8 cellular contexts compared by ENCODE assay signal in the genomic region with DNA sequence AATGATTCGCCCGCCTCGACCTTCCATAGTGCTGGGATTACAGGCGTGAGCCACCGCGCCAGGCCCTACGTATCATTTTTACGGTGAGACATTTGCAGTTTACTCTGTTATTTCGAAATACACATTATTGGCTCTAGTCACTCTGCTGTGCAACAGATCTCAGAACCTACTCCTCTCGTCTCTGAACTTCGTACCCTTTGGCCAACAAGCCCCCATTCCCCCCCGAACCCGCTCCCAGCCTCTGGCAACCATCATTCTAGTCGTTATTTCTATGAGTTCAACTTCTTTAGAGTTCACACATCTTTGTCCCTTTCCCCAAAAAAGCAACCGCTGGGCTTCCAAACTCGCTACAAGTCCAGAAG. TPM values are rescaled to one million over a fixed set of nuclear protein-coding genes. Genes with fewer than 3 reads are reported as not detected.
DNase-seq lines count a peak whose midpoint lies in the region; ATAC-seq, FAIRE-seq and TF ChIP-seq lines count a peak whose summit lies in the region.

No MANE protein-coding gene starts in this region.

- POLR2A ChIA-PET in H1 (lab: Charles Lee; ENCODE audit: partially characterized antibody) = interaction anchor here (1.0 to 3.7 kb wide), 6 partner anchors 15 to 101 kb away, joined by 3 to 27 read pairs (median 4); partner anchors contain the start of gene DNAJC25

- no peak for TF ChIP-seq EP300 in H1 (IDR thresholded peaks at IDR 0.05; ENCODE audit: borderline replicate concordance in 1 of 2, low read depth in 2 of 2, low read length in 2 of 2)

- peak; percentile 59 for DNase-seq in AG10803 (ENCODE audit: low read depth)
- DNase-seq in SK-MEL-5 (ENCODE audit: low read depth, low spot score) = peak; percentile 5
- DNase-seq in H1 (ENCODE audit: low read depth in 1 of 2, low spot score in 2 of 2) = no peak
- DNase-seq in uterus = peak; percentile 60 to 69
- DNase-seq in NCI-H1694 treated with DMSO at 0.1 percent for 48 hours (lab: John Stamatoyannopoulos, UW) = no peak
- DNase-seq in mucosa of gallbladder (ENCODE audit: low spot score) = no peak

- H3K36me3 ChIP-seq in H1 (ENCODE audit: control insufficient read depth in 2 of 4, insufficient read depth in 4 of 4, low read length in 3 of 4) (peaks cover 0 to 12% (median 7%) of the 10 kb centered on the region in 4 experiments; a peak in 5 of 8 replicates), uterus (no peaks in the 10 kb centered on the region)

- no peak overlapping the region for H4K91ac ChIP-seq in H1 (replicated peaks; ENCODE audit: insufficient read length, low read length)

- H2BK20ac ChIP-seq in H1 (ENCODE audit: low read length) = no peak overlapping the region

- no peak overlapping the region for H3K23ac ChIP-seq in H1 (ENCODE audit: insufficient read length)

- H4K5ac ChIP-seq in H1 (ENCODE audit: insufficient read length, low read depth, low read length) = no peak overlapping the region

- TF ChIP-seq POLR2A in H1 (IDR thresholded peaks at IDR 0.05; ENCODE audit: control extremely low read depth in 1 of 2, low read depth in 2 of 2, low read length in 2 of 2) = no peak
- no peak for TF ChIP-seq POLR2A in uterus (IDR thresholded peaks at IDR 0.05)

- in situ Hi-C loops in SK-MEL-5 (cut with HindIII; ENCODE audit: low pct_unique_long_range_greater_than_20kb, low sequenced_read_pairs) = loop anchor here (25.0 kb wide), 1 partner anchor 89 kb away; no protein-coding TSS in a partner anchor

- H4K8ac ChIP-seq in H1 (ENCODE audit: extremely low read depth, insufficient read depth, low read length) = no peak overlapping the region

- peak overlapping the region; percentile 84 to 95 for H3K4me2 ChIP-seq in H1 (ENCODE audit: insufficient read depth in 1 of 2, low read depth in 2 of 2, low read length in 2 of 2)

- WGBS in H1 (ENCODE audit: extremely low coverage in 1 of 2, insufficient coverage in 1 of 2, insufficient read length in 1 of 2, insufficient replicate concordance in 2 of 2, low coverage in 1 of 2, low lambda C conversion rate in 2 of 2, missing lambda C conversion rate in 1 of 2), 2 experiments = 4% methylated on average over 16 of the region's 16 CpGs; no CpG with 5 or more reads in 1 of the 2 experiments

- H3K27me3 ChIP-seq in H1 (replicated peaks in 1 of 4; ENCODE audit: control insufficient read depth in 3 of 4, extremely low read depth in 1 of 4, insufficient read depth in 3 of 4, low read length in 3 of 4) (peaks cover 0 to 7% (median 5%) of the 10 kb centered on the region in 4 experiments; a peak in 2 of 7 replicates), mononuclear cell (ENCODE audit: insufficient read depth, low read length) (peaks cover 8% of the 10 kb centered on the region), uterus (no peaks in the 10 kb centered on the region)

- H3K4me3 ChIP-seq in AG10803 (ENCODE audit: low read length) = peak overlapping the region; percentile 82
- peak overlapping the region; percentile 42 to 99 (median 80) for H3K4me3 ChIP-seq in H1 (ENCODE audit: extremely low read depth in 1 of 4, insufficient read depth in 2 of 4, low read depth in 3 of 4, low read length in 4 of 4)
- H3K4me3 ChIP-seq in mononuclear cell (ENCODE audit: low read length) = peak overlapping the region; percentile 42
- H3K4me3 ChIP-seq in uterus = peak overlapping the region; percentile 46 to 58

- H3K56ac ChIP-seq in H1 (replicated peaks; ENCODE audit: insufficient read length, low read depth, low read length) = no peak overlapping the region

- no peak overlapping the region for H3K18ac ChIP-seq in H1 (ENCODE audit: extremely low read depth, low read length)

- no peak overlapping the region for H2BK15ac ChIP-seq in H1 (ENCODE audit: low read length)

- intact Hi-C loops in uterus (cut with DNase I; ENCODE audit: low total_unique reads) = no loop called here

- H3K9me3 ChIP-seq in H1 (ENCODE audit: insufficient read depth in 2 of 2, low read depth in 1 of 2, low read length in 1 of 2) = no peaks in the 10 kb centered on the region
- H3K9me3 ChIP-seq in mononuclear cell (ENCODE audit: low read depth, low read length) = no peaks in the 10 kb centered on the region
- no peaks in the 10 kb centered on the region for H3K9me3 ChIP-seq in uterus

- H3K23me2 ChIP-seq in H1 (ENCODE audit: low read depth, low read length) = peaks cover 17% of the 10 kb centered on the region

- no peaks in the 10 kb centered on the region for H4K20me1 ChIP-seq in H1 (replicated peaks in 1 of 2; ENCODE audit: control insufficient read depth in 1 of 2, insufficient read depth in 2 of 2, low read length in 2 of 2)

- H3K79me2 ChIP-seq in H1 (ENCODE audit: control insufficient read depth in 1 of 2, insufficient read depth in 2 of 2, low read length in 2 of 2) = no peaks in the 10 kb centered on the region

- TF ChIP-seq CTCF in AG10803 (conservative IDR thresholded peaks at IDR 0.05; ENCODE audit: low read length) (no peak), H1 (IDR thresholded peaks at IDR 0.05; ENCODE audit: control extremely low read depth in 1 of 3, insufficient read depth in 1 of 3, low read depth in 1 of 3, low read length in 3 of 3) (no peak), uterus (IDR thresholded peaks at IDR 0.05) (no peak)

- ATAC-seq in GM21390 (IDR thresholded peaks at IDR 0.05; ENCODE audit: unreplicated experiment) = peak; percentile 22

- no peak overlapping the region for H3K14ac ChIP-seq in H1 (ENCODE audit: insufficient read length)

- no peaks in the 10 kb centered on the region for H3K79me1 ChIP-seq in H1 (ENCODE audit: low read depth, low read length)

- FAIRE-seq in H1 (lab: Jason Lieb, UNC) = no peak

- H3K27ac ChIP-seq in H1 (ENCODE audit: low read depth, low read length) = no peak overlapping the region
- H3K27ac ChIP-seq in uterus = peak overlapping the region; percentile 83 to 86

- no peak overlapping the region for H2AK5ac ChIP-seq in H1 (ENCODE audit: low read depth, low read length)

- no peak overlapping the region for H3K4ac ChIP-seq in H1 (replicated peaks; ENCODE audit: insufficient read length, low read depth, low read length)

- no peak overlapping the region for H2BK120ac ChIP-seq in H1 (replicated peaks; ENCODE audit: low read depth, low read length)

- H2BK5ac ChIP-seq in H1 (ENCODE audit: low read depth, low read length) = no peak overlapping the region

- H3K4me1 ChIP-seq in H1 (replicated peaks in 1 of 4; ENCODE audit: control insufficient read depth in 3 of 4, insufficient read depth in 4 of 4, low read length in 3 of 4) (no peaks in the 10 kb centered on the region), mononuclear cell (ENCODE audit: insufficient read depth, low read length) (peaks cover 24% of the 10 kb centered on the region), uterus (no peaks in the 10 kb centered on the region)

- no peak overlapping the region for H2BK12ac ChIP-seq in H1 (ENCODE audit: low read depth, low read length)

- no peak for TF ChIP-seq RAD21 in H1 (IDR thresholded peaks at IDR 0.05 in 1 of 2, conservative IDR thresholded peaks at IDR 0.05 in 1 of 2; ENCODE audit: low read depth in 2 of 2, low read length in 2 of 2)

- CTCF ChIA-PET in H1 (lab: Charles Lee; ENCODE audit: partially characterized antibody) = interaction anchor here (0.8 to 3.1 kb wide), 27 partner anchors 9 to 476 kb away, joined by 3 to 42 read pairs (median 4); partner anchors contain the start of gene DNAJC25

- peak overlapping the region; percentile 74; the same call in 1 of the 2 replicates for H2AFZ ChIP-seq in H1 (ENCODE audit: low read length)

- H3K9ac ChIP-seq in H1 (replicated peaks in 1 of 4; ENCODE audit: extremely low read depth in 1 of 4, low read depth in 3 of 4, low read length in 3 of 4) = peak overlapping the region in 2 of 4 experiments; percentile 25 to 43; a peak in 3 of 7 replicates

TF ChIP-seq in H1, 55 proteins besides CTCF, POLR2A, EP300 and RAD21:
- TF ChIP-seq HDAC2 (IDR thresholded peaks at IDR 0.05; ENCODE audit: borderline replicate concordance in 1 of 2, low read depth in 2 of 2, low read length in 2 of 2) = no peak
- no peak for TF ChIP-seq HDAC6 (IDR thresholded peaks at IDR 0.05; ENCODE audit: low read depth, low read length)
- no peak for TF ChIP-seq POLR2AphosphoS5 (IDR thresholded peaks at IDR 0.05; ENCODE audit: low read depth, low read length)

RNA-seq across cellular contexts. Expression of gene PTGR1, which starts 0.7 kb away (rescaled TPM):
- 28.8 and 29.2 TPM in 2 replicates for total RNA-seq in SK-MEL-5 (2014; rRNA removed; shearing (Covaris generic))
- polyA plus RNA-seq in SK-MEL-5 (2015; cell fraction: cytosol; rRNA removed) = 30.5 and 31.8 TPM in 2 replicates
- 23.7 and 32.1 TPM in 2 replicates for polyA plus RNA-seq in SK-MEL-5 (2015; cell fraction: nucleus; rRNA removed)
- total RNA-seq in H1 (2021; fragmentation: NEBNext Ultra II Directional; extraction: Animal tissue kit (Norgen Biotek cat#: 25700)) = 28.5 and 29.3 TPM in 2 replicates
- 12.4 and 16.9 TPM in 2 replicates for polyA plus RNA-seq in H1 (2011; rRNA removed)
- 30.7 TPM for polyA plus RNA-seq in H1 (2011; cell fraction: cytosol; rRNA removed)
- polyA plus RNA-seq in H1 (2011; cell fraction: nucleus; rRNA removed) = 9.0 TPM
- polyA plus RNA-seq in H1 (2012, experiment 1 of 2) = 35.7 to 40.1 TPM (median 37.7 TPM) in 4 replicates
- 8.5 TPM for polyA plus RNA-seq in H1 (2012, experiment 2 of 2)
- 17.9 TPM for polyA plus RNA-seq in H1 (2013, experiment 1 of 2)
- 17.5 TPM for polyA plus RNA-seq in H1 (2013, experiment 2 of 2)
- polyA minus RNA-seq in H1 (2011; rRNA and poly(A)+ RNA removed) = 14.6 and 20.0 TPM in 2 replicates
- 8.4 TPM for polyA minus RNA-seq in H1 (2011; cell fraction: cytosol; rRNA and poly(A)+ RNA removed)
- polyA minus RNA-seq in H1 (2011; cell fraction: nucleus; rRNA and poly(A)+ RNA removed) = 12.9 TPM
- total RNA-seq in mononuclear cell = 0.31 TPM
- total RNA-seq in uterus = 10 to 100 TPM in 3 of 4 donors, under 1 TPM in 1; 0.77 to 71.1 (median 42.0) TPM
- total RNA-seq in mucosa of gallbladder = 276 TPM

RNA-seq across cellular contexts. Expression of gene DNAJC25, which starts 32.4 kb away (rescaled TPM):
- 13.1 and 16.3 TPM in 2 replicates for total RNA-seq in SK-MEL-5 (2014; rRNA removed; shearing (Covaris generic))
- 11.8 and 12.7 TPM in 2 replicates for polyA plus RNA-seq in SK-MEL-5 (2015; cell fraction: cytosol; rRNA removed)
- polyA plus RNA-seq in SK-MEL-5 (2015; cell fraction: nucleus; rRNA removed) = 15.2 and 18.6 TPM in 2 replicates
- total RNA-seq in H1 (2021; fragmentation: NEBNext Ultra II Directional; extraction: Animal tissue kit (Norgen Biotek cat#: 25700)) = 6.2 and 6.6 TPM in 2 replicates
- polyA plus RNA-seq in H1 (2011; rRNA removed) = 2.5 and 2.7 TPM in 2 replicates
- 4.1 TPM for polyA plus RNA-seq in H1 (2011; cell fraction: cytosol; rRNA removed)
- 4.5 TPM for polyA plus RNA-seq in H1 (2011; cell fraction: nucleus; rRNA removed)
- 3.2 to 4.8 TPM (median 3.4 TPM) in 4 replicates for polyA plus RNA-seq in H1 (2012, experiment 1 of 2)
- 0.76 TPM for polyA plus RNA-seq in H1 (2012, experiment 2 of 2)
- polyA plus RNA-seq in H1 (2013, experiment 1 of 2) = 10.5 TPM
- polyA plus RNA-seq in H1 (2013, experiment 2 of 2) = 12.6 TPM
- polyA minus RNA-seq in H1 (2011; rRNA and poly(A)+ RNA removed) = 1.4 and 2.2 TPM in 2 replicates
- polyA minus RNA-seq in H1 (2011; cell fraction: cytosol; rRNA and poly(A)+ RNA removed) = 1.5 TPM
- 6.0 TPM for polyA minus RNA-seq in H1 (2011; cell fraction: nucleus; rRNA and poly(A)+ RNA removed)
- total RNA-seq in mononuclear cell (4.9 TPM), uterus (10 to 100 TPM in 1 of 4 donors, 1 to 10 TPM in 2, not detected in 1; 8.4 to 24.7 (median 9.1) TPM), mucosa of gallbladder (6.5 TPM)

Comparison
In these comparisons a context has a peak if more than half of its experiments do, and no peak if none do; other contexts are left out.
1. DNase-seq: peak in AG10803 (single experiment), SK-MEL-5 (single experiment) and uterus (2 of 2); none in H1 (0 of 2), NCI-H1694 treated with DMSO at 0.1 percent for 48 hours (single experiment) and mucosa of gallbladder (single experiment).
2. Peak in every context shown above with its lines, with median percentiles within 50 percentile points of each other: H3K4me3 ChIP-seq.